Comparison of ENCODE assay signal across 9 cellular contexts in genomic region chr18:830315-830901, GRCh38. TPM values are rescaled to one million over a fixed set of nuclear protein-coding genes. Genes with fewer than 3 reads are reported as not detected.
A peak's percentile ranks its signal among the peaks of the same experiment; 100 is the strongest.
DNase-seq lines count a peak whose midpoint lies in the region; ATAC-seq, FAIRE-seq and TF ChIP-seq lines count a peak whose summit lies in the region.
"Had no signal": no experiment of that assay in that cellular context is flagged by ENCODE, and none has a peak within 500 bp of the region (broad histone marks: within the 10 kb centered on the region; RNA-seq: fewer than 3 reads in every experiment).

No MANE protein-coding gene starts in this region.

- H3K27me3 ChIP-seq in GM23248 (replicated peaks; ENCODE audit: insufficient read depth) (no peaks in the 10 kb centered on the region), Loucy (ENCODE audit: insufficient read depth, low read length, poor library complexity, severe bottlenecking) (no peaks in the 10 kb centered on the region), HepG2 (ENCODE audit: control insufficient read depth in 1 of 2, insufficient read depth in 2 of 2, low read length in 2 of 2) (no peaks in the 10 kb centered on the region)
- H3K27me3 ChIP-seq: cardiac muscle cell had no signal

- H3K79me2 ChIP-seq in GM23248 (ENCODE audit: insufficient read depth) (no peaks in the 10 kb centered on the region), Loucy (ENCODE audit: insufficient read depth, low read length) (no peaks in the 10 kb centered on the region), HepG2 (ENCODE audit: insufficient read depth, low read length) (no peaks in the 10 kb centered on the region)

- TF ChIP-seq RAD21 in HepG2 (CRISPR knock-in tag; IDR thresholded peaks at IDR 0.05), result no peak

- peaks cover 9% of the 10 kb centered on the region for H3K4me1 ChIP-seq in GM23248 (ENCODE audit: insufficient read depth)
- H3K4me1 ChIP-seq in Loucy (ENCODE audit: insufficient read depth, low read length, poor library complexity, severe bottlenecking), result peaks cover 14% of the 10 kb centered on the region
- H3K4me1 ChIP-seq in HepG2 (ENCODE audit: insufficient read depth, low read length), result peaks cover 52% of the 10 kb centered on the region

- TF ChIP-seq POLR2A in HepG2 (IDR thresholded peaks at IDR 0.05; ENCODE audit: insufficient read depth in 1 of 2, low read depth in 2 of 2, low read length in 2 of 2), result no peak

- H3K9me3 ChIP-seq in GM23248 (ENCODE audit: low read depth) (no peaks in the 10 kb centered on the region), Loucy (ENCODE audit: insufficient read depth, low read depth, low read length) (no peaks in the 10 kb centered on the region), HepG2 (ENCODE audit: low read length) (no peaks in the 10 kb centered on the region)

- H3K9ac ChIP-seq in GM23248 (peak overlapping the region; percentile 36), Loucy (ENCODE audit: low read depth, low read length, poor library complexity, severe bottlenecking) (peak overlapping the region; percentile 39), HepG2 (ENCODE audit: insufficient read depth, low read depth, low read length) (no peak overlapping the region)

- H3K9me2 ChIP-seq in GM23248 (ENCODE audit: insufficient read depth) (no peaks in the 10 kb centered on the region), Loucy (replicated peaks; ENCODE audit: low read depth, low read length) (no peaks in the 10 kb centered on the region)

- POLR2A ChIA-PET in HepG2 (lab: Yijun Ruan, JAX), result interaction anchor here (1.1 to 1.4 kb wide), 2 partner anchors 18 to 118 kb away, joined by 3 to 4 read pairs; partner anchors contain the start of gene ENOSF1

- peak overlapping the region; percentile 36 for H3K4me2 ChIP-seq in GM23248 (ENCODE audit: unreplicated experiment)
- H3K4me2 ChIP-seq in Loucy (ENCODE audit: low read depth, low read length, poor library complexity, severe bottlenecking), result peak overlapping the region; percentile 77
- H3K4me2 ChIP-seq in HepG2 (ENCODE audit: low read depth, low read length), result peak overlapping the region; percentile 74

- CTCF ChIA-PET in HepG2 (lab: Yijun Ruan, JAX; ENCODE audit: low intra/inter-chr PET ratio, low total read pairs), result interaction anchor here (1.5 to 4.1 kb wide), 3 partner anchors 89 to 206 kb away, joined by 3 to 61 read pairs (median 8); partner anchors contain the start of gene ENOSF1

- H3K36me3 ChIP-seq in GM23248 (ENCODE audit: low read depth) (no peaks in the 10 kb centered on the region), Loucy (ENCODE audit: insufficient read depth, low read length) (no peaks in the 10 kb centered on the region), HepG2 (replicated peaks in 1 of 2; ENCODE audit: control insufficient read depth in 1 of 2, insufficient read depth in 2 of 2, low read length in 2 of 2) (no peaks in the 10 kb centered on the region)
- H3K36me3 ChIP-seq: cardiac muscle cell had no signal

- peak overlapping the region; percentile 33 for H3K27ac ChIP-seq in GM23248
- no peak overlapping the region for H3K27ac ChIP-seq in HepG2 (ENCODE audit: extremely low read length, insufficient read depth, low read length)
- H3K27ac ChIP-seq: cardiac muscle cell had no signal

- TF ChIP-seq CTCF in Loucy (conservative IDR thresholded peaks at IDR 0.05; ENCODE audit: low read length) (no peak), HepG2 (CRISPR knock-in tag; IDR thresholded peaks at IDR 0.05) (no peak)

- in situ Hi-C loops in GM23248 (cut with MboI) (loop anchor here (5.0 to 10.0 kb wide), 2 partner anchors 203 to 556 kb away; no protein-coding TSS in a partner anchor), HepG2 (cut with HindIII; ENCODE audit: extremely low pct_ligation_motif_present, low pct_unique_long_range_greater_than_20kb) (loop anchor here (5.0 to 25.0 kb wide), 2 partner anchors 88 to 218 kb away; no protein-coding TSS in a partner anchor)

- no TSS peak for BruUV-seq in HepG2 (replicated peaks; lab: Mats Ljungman, UMichigan)

- 39% methylated on average over 5 of the region's 5 CpGs for WGBS in GM23248 (ENCODE audit: low coverage in 1 of 2, low lambda C conversion rate in 2 of 2, missing lambda C conversion rate in 2 of 2), 2 experiments
- 20% methylated on average over 5 of the region's 5 CpGs for WGBS in HepG2 (ENCODE audit: low lambda C conversion rate)

- H3F3A ChIP-seq in GM23248 (ENCODE audit: insufficient read depth), result peaks cover 13% of the 10 kb centered on the region
- peaks cover 3% of the 10 kb centered on the region; the same call in 1 of the 2 replicates for H3F3A ChIP-seq in Loucy (ENCODE audit: low read depth)

- no peak for ATAC-seq in HepG2

- H4K20me1 ChIP-seq in GM23248 (ENCODE audit: insufficient read depth) (no peaks in the 10 kb centered on the region), Loucy (ENCODE audit: insufficient read depth, low read length, poor library complexity, severe bottlenecking) (no peaks in the 10 kb centered on the region), HepG2 (ENCODE audit: insufficient read depth, low read length) (no peaks in the 10 kb centered on the region)

- H3K4me3 ChIP-seq in GM23248, result peak overlapping the region; percentile 36
- H3K4me3 ChIP-seq in Loucy (ENCODE audit: low read length, poor library complexity, severe bottlenecking), result peak overlapping the region; percentile 61
- no peak overlapping the region; a peak in 1 of 6 replicates for H3K4me3 ChIP-seq in HepG2 (replicated peaks in 1 of 3; ENCODE audit: insufficient read depth in 1 of 3, low read depth in 2 of 3, low read length in 3 of 3)
- H3K4me3 ChIP-seq: cardiac muscle cell had no signal

- TF ChIP-seq EP300 in HepG2 (IDR thresholded peaks at IDR 0.05; ENCODE audit: low read depth in 2 of 2, low read length in 2 of 2) (no peak), HepG2 (CRISPR knock-in tag; IDR thresholded peaks at IDR 0.05; ENCODE audit: borderline replicate concordance) (no peak)

- peak; percentile 23 for DNase-seq in NCI-H748 (lab: John Stamatoyannopoulos, UW; ENCODE audit: unreplicated experiment)
- no peak for DNase-seq in NCI-H748 treated with DMSO at 0.1 percent for 48 hours (lab: John Stamatoyannopoulos, UW)
- peak; percentile 73 for DNase-seq in GM23248
- DNase-seq in activated gamma-delta T cell treated with anti-CD3 and anti-CD28 coated beads, Interleukin-2, amount 50 U/mL, for 16 hours (ENCODE audit: low read depth), result peak; percentile 13
- DNase-seq in HepG2 (ENCODE audit: low spot score), result no peak
- DNase-seq in anterior cingulate cortex (lab: John Stamatoyannopoulos, UW), result no peak
- DNase-seq in cerebellar cortex (ENCODE audit: low spot score), result no peak

- intact Hi-C loops in HepG2 (cut with micrococcal nuclease; ENCODE audit: unreplicated experiment), result loop anchor here (10.0 kb wide), 1 partner anchor 176 kb away; the partner anchor contains the start of gene TYMS

- peak overlapping the region; percentile 74 for H2AFZ ChIP-seq in GM23248
- H2AFZ ChIP-seq in Loucy (ENCODE audit: low read length), result peak overlapping the region; percentile 58; the same call in 1 of the 2 replicates
- no peak overlapping the region for H2AFZ ChIP-seq in HepG2 (ENCODE audit: low read length)

- no peak for FAIRE-seq in HepG2 (lab: Jason Lieb, UNC)

TF ChIP-seq in HepG2, 621 proteins besides CTCF, POLR2A, EP300 and RAD21 (continues in another document):
- TF ChIP-seq ZNF790 (CRISPR knock-in tag; IDR thresholded peaks at IDR 0.05; ENCODE audit: borderline replicate concordance) (no peak), FOSL1 (CRISPR knock-in tag; IDR thresholded peaks at IDR 0.05; ENCODE audit: borderline replicate concordance) (no peak), ATF7 (IDR thresholded peaks at IDR 0.05) (peak; percentile 94), ATF7 (CRISPR knock-in tag; IDR thresholded peaks at IDR 0.05) (no peak), ZNF879 (CRISPR knock-in tag; IDR thresholded peaks at IDR 0.05) (no peak), SP4 (CRISPR knock-in tag; IDR thresholded peaks at IDR 0.05) (no peak), ZNF207 (IDR thresholded peaks at IDR 0.05; ENCODE audit: borderline replicate concordance) (no peak), SNAI1 (CRISPR knock-in tag; IDR thresholded peaks at IDR 0.05; ENCODE audit: borderline replicate concordance) (no peak)

RNA-seq across cellular contexts. Expression of gene YES1, which starts 18.4 kb away (rescaled TPM):
- 89.9 and 91.6 TPM in 2 replicates for total RNA-seq in GM23248 (2014; rRNA removed; shearing (Covaris generic))
- 23.6 and 23.8 TPM in 2 replicates for polyA plus RNA-seq in GM23248 (2016; fragmentation: Nextera tagmentation; extraction: Ambion mirVana)
- 70.8 and 105 TPM in 2 replicates for total RNA-seq in HepG2 (2016; rRNA removed; fragmentation: Illumina TruSeq; extraction: Trizol)
- total RNA-seq in HepG2 (2016; cell fraction: cytosol; rRNA removed; fragmentation: Illumina TruSeq; extraction: Trizol; ENCODE audit: low read depth), result 15.8 and 18.2 TPM in 2 replicates
- 69.2 and 96.9 TPM in 2 replicates for total RNA-seq in HepG2 (2016; cell fraction: insoluble cytoplasmic fraction; rRNA removed; fragmentation: Illumina TruSeq; extraction: Trizol)
- 80.5 and 89.8 TPM in 2 replicates for total RNA-seq in HepG2 (2016; cell fraction: membrane; rRNA removed; fragmentation: Illumina TruSeq; extraction: Trizol)
- total RNA-seq in HepG2 (2016; cell fraction: nucleus; rRNA removed; fragmentation: Illumina TruSeq; extraction: Trizol), result 32.4 and 40.0 TPM in 2 replicates
- polyA plus RNA-seq in HepG2 (2011; rRNA removed), result 13.6 and 17.2 TPM in 2 replicates
- polyA plus RNA-seq in HepG2 (2011; cell fraction: cytosol; rRNA removed), result 20.0 and 23.3 TPM in 2 replicates
- polyA plus RNA-seq in HepG2 (2011; cell fraction: nucleus; rRNA removed), result 12.0 and 12.1 TPM in 2 replicates
- polyA plus RNA-seq in HepG2 (2012), result 38.9 and 45.8 TPM in 2 replicates
- 10.0 and 10.4 TPM in 2 replicates for polyA plus RNA-seq in HepG2 (2016; cell fraction: cytosol; fragmentation: Illumina TruSeq; extraction: Trizol; ENCODE audit: low read depth)
- polyA plus RNA-seq in HepG2 (2016; cell fraction: insoluble cytoplasmic fraction; fragmentation: Illumina TruSeq; extraction: Trizol; ENCODE audit: low read depth), result 69.0 and 76.0 TPM in 2 replicates
- polyA plus RNA-seq in HepG2 (2016; cell fraction: membrane; fragmentation: Illumina TruSeq; extraction: Trizol; ENCODE audit: low read depth), result 33.4 and 35.7 TPM in 2 replicates
- 27.3 and 29.1 TPM in 2 replicates for polyA plus RNA-seq in HepG2 (2016; cell fraction: nucleus; fragmentation: Illumina TruSeq; extraction: Trizol; ENCODE audit: insufficient read depth, low read depth)
- 35.4 and 58.6 TPM in 2 replicates for polyA minus RNA-seq in HepG2 (2011; rRNA and poly(A)+ RNA removed; ENCODE audit: low replicate concordance)
- polyA minus RNA-seq in HepG2 (2011; cell fraction: cytosol; rRNA and poly(A)+ RNA removed), result 29.1 and 33.4 TPM in 2 replicates
- polyA minus RNA-seq in HepG2 (2011; cell fraction: nucleus; rRNA and poly(A)+ RNA removed), result 16.5 and 22.1 TPM in 2 replicates

Comparison
In these comparisons a context has a peak if more than half of its experiments do, and no peak if none do; other contexts are left out.
1. DNase-seq: peak in NCI-H748 (single experiment), GM23248 (single experiment) and activated gamma-delta T cell treated with anti-CD3 and anti-CD28 coated beads, Interleukin-2, amount 50 U/mL, for 16 hours (single experiment); none in NCI-H748 treated with DMSO at 0.1 percent for 48 hours (single experiment), HepG2 (single experiment), anterior cingulate cortex (0 of 58) and cerebellar cortex (single experiment).
2. H3K4me3 ChIP-seq: peak in GM23248 (single experiment) and Loucy (single experiment); none in HepG2 (0 of 3).
3. Peak in every context shown above with its lines, with median percentiles within 50 percentile points of each other: H3K4me2 ChIP-seq.